Comparison of ENCODE assay signal across 30 cellular contexts in the genomic region with DNA sequence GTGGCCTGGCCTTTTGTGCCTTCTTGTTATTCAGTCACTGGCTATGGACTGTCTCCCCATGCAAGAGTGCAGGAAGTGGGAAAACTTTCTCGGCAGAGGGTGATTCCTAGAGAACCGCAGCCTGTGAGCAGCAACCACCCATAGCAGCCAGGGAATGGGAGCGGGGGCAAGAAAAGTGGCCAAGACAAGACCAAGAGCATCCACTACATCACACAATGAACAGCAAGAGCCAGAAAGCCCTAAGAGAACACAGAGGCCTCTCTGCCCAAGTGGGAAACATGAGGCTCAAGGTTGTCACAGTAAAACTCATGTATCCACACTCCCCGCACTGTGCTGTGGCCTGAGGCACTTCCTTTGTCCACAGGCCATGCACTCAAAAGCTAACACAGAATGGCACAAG.
"Had no signal": no experiment of that assay in that cellular context is flagged by ENCODE, and none has a peak within 500 bp of the region (broad histone marks: within the 10 kb centered on the region; RNA-seq: fewer than 3 reads in every experiment).

No MANE protein-coding gene starts in this region.

- H3K4me3 ChIP-seq: PC-9 had no signal

- ATAC-seq: activated T-cell treated with anti-CD3 and anti-CD28 coated beads, Interleukin-2, amount 50 U/mL, for 72 hours; activated T-helper 17 cell treated with anti-CD3 and anti-CD28 coated beads, Interleukin-2, amount 50 U/mL, for 72 hours had no signal

- H3K9me3 Mint-ChIP-seq: activated B cell treated with CpG ODN at 0.5 μM for 24 hours; activated CD4-positive, alpha-beta T cell treated with anti-CD3 and anti-CD28 coated beads, Interleukin-2, amount 10 ng/mL, durations not matched to agents 24 days and 14 days; activated naive CD8-positive, alpha-beta T cell treated with anti-CD3 and anti-CD28 coated beads for 36 hours; activated T-cell treated with anti-CD3 and anti-CD28 coated beads, Interleukin-2, amount 50 U/mL, for 72 hours; activated T-helper 17 cell treated with anti-CD3 and anti-CD28 coated beads, Interleukin-2, amount 50 U/mL, for 72 hours had no signal

- DNase-seq: activated B cell treated with CpG ODN at 0.5 μM for 24 hours; activated CD4-positive, alpha-beta T cell treated with anti-CD3 and anti-CD28 coated beads, Interleukin-2, amount 10 ng/mL, durations not matched to agents 24 days and 14 days; activated CD4-positive, alpha-beta T cell treated with anti-CD3 and anti-CD28 coated beads, Interleukin-2, amount 50 U/mL, for 4 hours; activated CD4-positive, CD25-positive, alpha-beta regulatory T cell treated with anti-CD3 and anti-CD28 coated beads, Interleukin-2, amount 50 U/mL, for 72 hours; activated effector memory CD4-positive, alpha-beta T cell treated with anti-CD3 and anti-CD28 coated beads, Interleukin-2, amount 50 U/mL, for 16 hours; activated naive CD4-positive, alpha-beta T cell; activated naive CD4-positive, alpha-beta T cell treated with anti-CD3 and anti-CD28 coated beads, Interleukin-2, amount 50 U/mL, for 16 hours; activated naive CD8-positive, alpha-beta T cell treated with anti-CD3 and anti-CD28 coated beads for 36 hours; activated T-cell treated with anti-CD3 and anti-CD28 coated beads, Interleukin-2, amount 50 U/mL, for 1 hour; activated T-cell treated with anti-CD3 and anti-CD28 coated beads, Interleukin-2, amount 50 U/mL, for 72 hours; amniotic stem cell; aorta; brain microvascular endothelial cell; central memory CD4-positive, alpha-beta T cell; Karpas-422; KBM-7; NCI-H1105; NCI-H1417 treated with DMSO at 0.1 percent for 48 hours; NCI-H1930; NCI-H2081 treated with DMSO at 0.1 percent for 48 hours; NCI-H345; NCI-H524 treated with DMSO at 0.1 percent for 48 hours; PC-9; Right ventricle myocardium superior; SW 1271; T-helper 1 cell; T-helper 2 cell; T-helper 9 cell had no signal

- H3K36me3 Mint-ChIP-seq: activated naive CD8-positive, alpha-beta T cell treated with anti-CD3 and anti-CD28 coated beads for 36 hours had no signal

- H2AFZ ChIP-seq: PC-9 had no signal

- H3K4me3 Mint-ChIP-seq: activated B cell treated with CpG ODN at 0.5 μM for 24 hours; activated CD4-positive, alpha-beta T cell treated with anti-CD3 and anti-CD28 coated beads, Interleukin-2, amount 10 ng/mL, durations not matched to agents 24 days and 14 days; activated naive CD8-positive, alpha-beta T cell treated with anti-CD3 and anti-CD28 coated beads for 36 hours; activated T-cell treated with anti-CD3 and anti-CD28 coated beads, Interleukin-2, amount 50 U/mL, for 72 hours; activated T-helper 17 cell treated with anti-CD3 and anti-CD28 coated beads, Interleukin-2, amount 50 U/mL, for 72 hours had no signal

- H3K27ac Mint-ChIP-seq: activated CD4-positive, alpha-beta T cell treated with anti-CD3 and anti-CD28 coated beads, Interleukin-2, amount 10 ng/mL, durations not matched to agents 24 days and 14 days; activated naive CD8-positive, alpha-beta T cell treated with anti-CD3 and anti-CD28 coated beads for 36 hours; activated T-cell treated with anti-CD3 and anti-CD28 coated beads, Interleukin-2, amount 50 U/mL, for 72 hours; activated T-helper 17 cell treated with anti-CD3 and anti-CD28 coated beads, Interleukin-2, amount 50 U/mL, for 72 hours had no signal

- H3K27me3 ChIP-seq: brain microvascular endothelial cell had no signal

- H3K4me2 ChIP-seq: PC-9 had no signal

- H3K4me1 Mint-ChIP-seq: activated CD4-positive, alpha-beta T cell treated with anti-CD3 and anti-CD28 coated beads, Interleukin-2, amount 10 ng/mL, durations not matched to agents 24 days and 14 days; activated T-helper 17 cell treated with anti-CD3 and anti-CD28 coated beads, Interleukin-2, amount 50 U/mL, for 72 hours had no signal

- H3K36me3 ChIP-seq: brain microvascular endothelial cell had no signal

- H3K27ac ChIP-seq: brain microvascular endothelial cell, PC-9, VCaP had no signal
